ENCODE assay signal across 30 cellular contexts in the genomic region with DNA sequence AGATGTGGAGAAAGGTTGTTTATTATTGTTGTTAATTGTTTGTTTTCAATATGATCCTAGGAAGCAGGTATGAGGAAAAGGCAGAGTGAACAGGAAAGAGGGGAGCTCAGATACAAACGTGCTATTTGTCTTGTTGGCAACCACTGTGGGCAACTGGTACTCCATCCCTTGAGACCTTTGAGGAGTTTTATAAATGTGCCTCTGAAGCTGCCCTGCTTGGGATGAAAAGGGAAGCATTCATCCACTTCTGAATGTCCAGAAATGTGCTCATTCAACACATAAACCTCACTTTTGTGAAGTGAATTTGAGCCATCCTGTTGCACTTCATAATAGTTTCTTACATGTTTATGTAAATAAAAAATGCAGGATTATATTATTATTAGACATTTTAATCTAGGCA.
"Had no signal": no experiment of that assay in that cellular context is flagged by ENCODE, and none has a peak within 500 bp of the region (broad histone marks: within the 10 kb centered on the region; RNA-seq: fewer than 3 reads in every experiment).

No MANE protein-coding gene starts in this region.

- H3K27ac ChIP-seq: adrenal gland, body of pancreas, esophagus muscularis mucosa, foreskin keratinocyte, gastrocnemius medialis, WERI-Rb-1 had no signal

- H3K4me1 ChIP-seq: adrenal gland, body of pancreas, esophagus muscularis mucosa, foreskin keratinocyte, gastrocnemius medialis had no signal

- H3K4me3 ChIP-seq: adrenal gland, body of pancreas, esophagus muscularis mucosa, gastrocnemius medialis had no signal

- H3K9me3 ChIP-seq: adrenal gland, body of pancreas, esophagus muscularis mucosa, gastrocnemius medialis had no signal

- H3K36me3 ChIP-seq: adrenal gland, gastrocnemius medialis, WERI-Rb-1 had no signal

- DNase-seq: activated B cell treated with CpG ODN at 0.5 μM for 24 hours; activated CD4-positive, alpha-beta T cell treated with anti-CD3 and anti-CD28 coated beads for 48 hours; activated CD4-positive, alpha-beta T cell treated with anti-CD3 and anti-CD28 coated beads, Interleukin-2, amount 50 U/mL, for 1 hour; activated CD4-positive, alpha-beta T cell treated with anti-CD3 and anti-CD28 coated beads, Interleukin-2, amount 50 U/mL, for 48 hours; activated CD8-positive, alpha-beta memory T cell treated with anti-CD3 and anti-CD28 coated beads for 24 hours; activated CD8-positive, alpha-beta T cell treated with anti-CD3 and anti-CD28 coated beads for 36 hours; activated effector memory CD4-positive, alpha-beta T cell treated with anti-CD3 and anti-CD28 coated beads, Interleukin-2, amount 50 U/mL, for 16 hours; activated naive CD4-positive, alpha-beta T cell treated with anti-CD3 and anti-CD28 coated beads for 36 hours; activated naive CD8-positive, alpha-beta T cell treated with anti-CD3 and anti-CD28 coated beads for 36 hours; activated naive CD8-positive, alpha-beta T cell treated with anti-CD3 and anti-CD28 coated beads, Interleukin-2, amount 50 U/mL, for 24 hours; activated T-cell treated with anti-CD3 and anti-CD28 coated beads, Interleukin-2, amount 50 U/mL, for 1 hour; activated T-cell treated with anti-CD3 and anti-CD28 coated beads, Interleukin-2, amount 50 U/mL, for 48 hours; adrenal gland; amygdala; aorta; body of pancreas; caudate nucleus; cortex of kidney; dermis blood vessel endothelial cell; effector CD4-positive, alpha-beta T cell; effector memory CD8-positive, alpha-beta T cell; erythroblast; foreskin keratinocyte; gastrocnemius medialis; glutamatergic neuron; T-helper 1 cell; T-helper 17 cell; T1000; WERI-Rb-1 had no signal

- H3K27me3 ChIP-seq: adrenal gland, body of pancreas, esophagus muscularis mucosa, foreskin keratinocyte, gastrocnemius medialis had no signal
